8 cellular contexts compared by ENCODE assay signal in the genomic region with DNA sequence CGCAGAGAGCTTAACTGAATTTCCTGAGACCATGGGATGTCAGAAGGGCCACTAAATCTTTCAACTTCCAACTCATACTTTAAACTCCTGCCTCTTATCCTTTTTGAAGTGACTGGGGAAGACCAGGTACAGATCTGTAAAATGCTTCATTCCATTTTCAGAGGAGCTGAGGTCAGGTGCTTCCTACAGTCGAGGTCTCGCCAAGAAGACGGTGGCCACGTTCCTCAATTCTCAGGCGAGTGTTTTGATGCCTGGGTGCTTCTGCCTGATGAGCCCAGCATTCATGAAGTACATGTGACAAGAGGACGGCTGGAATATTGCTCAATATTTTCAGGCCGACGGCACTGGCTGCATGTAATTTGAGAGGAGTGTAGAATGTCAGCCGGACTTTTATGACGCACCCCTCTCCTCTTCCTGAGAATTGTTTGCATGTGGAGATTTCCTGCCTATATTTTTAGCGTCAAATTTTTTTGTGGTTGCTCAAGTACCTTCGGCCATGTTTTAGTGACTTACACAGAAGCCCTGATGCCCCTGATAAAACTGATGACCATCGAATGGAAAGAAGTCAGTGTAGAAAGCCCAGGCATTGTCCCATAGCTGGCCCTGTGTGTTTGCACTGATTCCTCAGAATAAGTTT. TPM values are rescaled to one million over a fixed set of nuclear protein-coding genes. Genes with fewer than 3 reads are reported as not detected.
A peak's percentile ranks its signal among the peaks of the same experiment; 100 is the strongest.
DNase-seq lines count a peak whose midpoint lies in the region; ATAC-seq and TF ChIP-seq lines count a peak whose summit lies in the region.

No MANE protein-coding gene starts in this region.

- H3K9ac ChIP-seq in Karpas-422 (ENCODE audit: low read length) = no peak overlapping the region

- no peaks in the 10 kb centered on the region for H3K9me3 Mint-ChIP-seq in activated CD4-positive, alpha-beta memory T cell treated with anti-CD3 and anti-CD28 coated beads, Interleukin-2, amount 10 ng/mL, durations not matched to agents 7 days and 5 days
- no peaks in the 10 kb centered on the region for H3K9me3 Mint-ChIP-seq in stimulated activated naive CD8-positive, alpha-beta T cell treated with anti-CD3 and anti-CD28 coated beads, Interleukin-15, amount 100 ng/mL, for 72 hours

- 11 to 15% (median 13%) methylated on average over 14 of the region's 14 CpGs for WGBS in heart left ventricle, 4 donors

- peak overlapping the region; percentile 86 for H3K27ac Mint-ChIP-seq in activated CD4-positive, alpha-beta memory T cell treated with anti-CD3 and anti-CD28 coated beads, Interleukin-2, amount 10 ng/mL, durations not matched to agents 7 days and 5 days
- H3K27ac Mint-ChIP-seq in stimulated activated naive CD8-positive, alpha-beta T cell treated with anti-CD3 and anti-CD28 coated beads, Interleukin-15, amount 100 ng/mL, for 72 hours = no peak overlapping the region

- H2AFZ ChIP-seq in Karpas-422 (ENCODE audit: low read length) = 0 out of 2 replicates have a peak overlapping the region, but pooled peaks have one; percentile 35

- no peak overlapping the region for H3K4me3 ChIP-seq in Karpas-422 (ENCODE audit: low read length)
- no peak overlapping the region for H3K4me3 ChIP-seq in heart left ventricle

- H3K9me3 ChIP-seq in Karpas-422 (ENCODE audit: low read length) = no peaks in the 10 kb centered on the region
- H3K9me3 ChIP-seq in heart left ventricle = no peaks in the 10 kb centered on the region

- TF ChIP-seq CTCF in heart left ventricle (IDR thresholded peaks at IDR 0.05) = no peak

- H4K20me1 ChIP-seq in Karpas-422 (ENCODE audit: insufficient read depth, low read depth, low read length) = no peaks in the 10 kb centered on the region

- peak overlapping the region; percentile 33 for H3K4me2 ChIP-seq in Karpas-422 (ENCODE audit: low read depth, low read length, poor library complexity, severe bottlenecking)

- H3K27me3 Mint-ChIP-seq in activated CD4-positive, alpha-beta memory T cell treated with anti-CD3 and anti-CD28 coated beads, Interleukin-2, amount 10 ng/mL, durations not matched to agents 7 days and 5 days = no peaks in the 10 kb centered on the region
- H3K27me3 Mint-ChIP-seq in stimulated activated naive CD8-positive, alpha-beta T cell treated with anti-CD3 and anti-CD28 coated beads, Interleukin-15, amount 100 ng/mL, for 72 hours = no peaks in the 10 kb centered on the region

- H3K27me3 ChIP-seq in Karpas-422 (ENCODE audit: low read length) (no peaks in the 10 kb centered on the region), heart left ventricle (no peaks in the 10 kb centered on the region)

- no peak overlapping the region for H3K4me3 Mint-ChIP-seq in activated CD4-positive, alpha-beta memory T cell treated with anti-CD3 and anti-CD28 coated beads, Interleukin-2, amount 10 ng/mL, durations not matched to agents 7 days and 5 days
- H3K4me3 Mint-ChIP-seq in stimulated activated naive CD8-positive, alpha-beta T cell treated with anti-CD3 and anti-CD28 coated beads, Interleukin-15, amount 100 ng/mL, for 72 hours = peak overlapping the region; percentile 34 to 55

- POLR2A ChIA-PET in activated CD4-positive, alpha-beta memory T cell treated with anti-CD3 and anti-CD28 coated beads, Interleukin-2, amount 10 ng/mL, durations not matched to agents 7 days and 5 days (lab: Charles Lee) = interaction anchor here (0.8 to 2.0 kb wide), 13 partner anchors 8 to 239 kb away, joined by 3 to 12 read pairs (median 4); partner anchors contain the start of genes ELL2 and RFESD

- H3K36me3 ChIP-seq in Karpas-422 (ENCODE audit: insufficient read depth, low read length) = no peaks in the 10 kb centered on the region
- H3K36me3 ChIP-seq in heart left ventricle = no peaks in the 10 kb centered on the region

- no peaks in the 10 kb centered on the region for H3K36me3 Mint-ChIP-seq in activated CD4-positive, alpha-beta memory T cell treated with anti-CD3 and anti-CD28 coated beads, Interleukin-2, amount 10 ng/mL, durations not matched to agents 7 days and 5 days (ENCODE audit: low read depth)

- intact Hi-C loops in heart left ventricle (cut with DNase I) = loop anchor here in 7 of 10 donors (2.0 to 10.0 kb wide), 6 partner anchors 93 to 743 kb away; partner anchors contain the start of gene ELL2 (in 1 of the 7)

- H3K4me1 Mint-ChIP-seq in activated CD4-positive, alpha-beta memory T cell treated with anti-CD3 and anti-CD28 coated beads, Interleukin-2, amount 10 ng/mL, durations not matched to agents 7 days and 5 days = peaks cover 57% of the 10 kb centered on the region
- peaks cover 70% of the 10 kb centered on the region for H3K4me1 Mint-ChIP-seq in stimulated activated naive CD8-positive, alpha-beta T cell treated with anti-CD3 and anti-CD28 coated beads, Interleukin-15, amount 100 ng/mL, for 72 hours

- H3K4me1 ChIP-seq in Karpas-422 (ENCODE audit: low read length) (peaks cover 16% of the 10 kb centered on the region), heart left ventricle (peaks cover 0 to 94% (median 44%) of the 10 kb centered on the region in 12 donors)

- peak; percentile 56 for DNase-seq in COLO668 (lab: John Stamatoyannopoulos, UW; ENCODE audit: unreplicated experiment)
- DNase-seq in Karpas-422 = no peak
- DNase-seq in activated CD4-positive, alpha-beta memory T cell treated with anti-CD3 and anti-CD28 coated beads, Interleukin-2, amount 10 ng/mL, durations not matched to agents 7 days and 5 days = no peak
- DNase-seq in heart left ventricle = peak in 4 of 5 donors; percentile 60 to 79 (median 68)
- DNase-seq in stimulated activated naive CD8-positive, alpha-beta T cell treated with anti-CD3 and anti-CD28 coated beads, Interleukin-15, amount 100 ng/mL, for 72 hours = no peak
- DNase-seq in G401 (ENCODE audit: low spot score) = no peak
- DNase-seq in D341Med (ENCODE audit: low spot score) = no peak

- CTCF ChIA-PET in activated CD4-positive, alpha-beta memory T cell treated with anti-CD3 and anti-CD28 coated beads, Interleukin-2, amount 10 ng/mL, durations not matched to agents 7 days and 5 days (lab: Charles Lee) = interaction anchor here (0.5 to 7.2 kb wide), 9 partner anchors 8 to 740 kb away, joined by 3 to 75 read pairs (median 5); no protein-coding TSS in a partner anchor

- H3K79me2 ChIP-seq in Karpas-422 (ENCODE audit: low read length) = no peaks in the 10 kb centered on the region

- ATAC-seq in heart left ventricle (peak in 3 of 4 donors; percentile 24 to 33 (median 29)), HG03378 (IDR thresholded peaks at IDR 0.05; ENCODE audit: unreplicated experiment) (no peak)
- ATAC-seq in stimulated activated naive CD8-positive, alpha-beta T cell treated with anti-CD3 and anti-CD28 coated beads, Interleukin-15, amount 100 ng/mL, for 72 hours = no peak

- no peaks in the 10 kb centered on the region for H3K9me2 ChIP-seq in Karpas-422 (replicated peaks; ENCODE audit: insufficient read depth, low read length)

- H3K27ac ChIP-seq in Karpas-422 (ENCODE audit: low read length) = no peak overlapping the region
- peak overlapping the region in 11 of 12 donors; percentile 8 to 89 (median 60) for H3K27ac ChIP-seq in heart left ventricle

- in situ Hi-C loops in G401 (cut with HindIII; ENCODE audit: low sequenced_read_pairs) = no loop called here

- TF ChIP-seq POLR2A in heart left ventricle (IDR thresholded peaks at IDR 0.05) = no peak

RNA-seq across cellular contexts. Expression of gene GLRX, which starts 38.8 kb away (rescaled TPM):
- 16.3 and 18.0 TPM in 2 replicates for total RNA-seq in Karpas-422 (2014; rRNA removed; shearing (Covaris generic); ENCODE audit: low replicate concordance)
- 10 to 100 TPM; 71.6 to 72.5 TPM for total RNA-seq in activated CD4-positive, alpha-beta memory T cell treated with anti-CD3 and anti-CD28 coated beads, Interleukin-2, amount 10 ng/mL, durations not matched to agents 7 days and 5 days
- total RNA-seq in heart left ventricle = 100 to 1,000 TPM in 6 of 9 donors, 10 to 100 TPM in 3; 69.7 to 293 (median 114) TPM
- polyA plus RNA-seq in heart left ventricle = 100 to 1,000 TPM; 126 to 143 TPM
- total RNA-seq in G401 (2014; rRNA removed; shearing (Covaris generic)) = not detected in 2 replicates

Comparison
In these comparisons a context has a peak if more than half of its experiments do, and no peak if none do; other contexts are left out.
1. DNase-seq: peak in COLO668 (single experiment) and heart left ventricle (4 of 5); none in Karpas-422 (single experiment), activated CD4-positive, alpha-beta memory T cell treated with anti-CD3 and anti-CD28 coated beads, Interleukin-2, amount 10 ng/mL, durations not matched to agents 7 days and 5 days (single experiment), stimulated activated naive CD8-positive, alpha-beta T cell treated with anti-CD3 and anti-CD28 coated beads, Interleukin-15, amount 100 ng/mL, for 72 hours (0 of 2), G401 (single experiment) and D341Med (single experiment).
2. ATAC-seq: peak in heart left ventricle (3 of 4); none in stimulated activated naive CD8-positive, alpha-beta T cell treated with anti-CD3 and anti-CD28 coated beads, Interleukin-15, amount 100 ng/mL, for 72 hours (single experiment) and HG03378 (single experiment).
3. RNA of gene GLRX, which starts 38.8 kb away (total RNA-seq): 69.7 to 293 TPM in heart left ventricle, 71.6 to 72.5 TPM in activated CD4-positive, alpha-beta memory T cell treated with anti-CD3 and anti-CD28 coated beads, Interleukin-2, amount 10 ng/mL, durations not matched to agents 7 days and 5 days and 16.3 to 18.0 TPM in Karpas-422; not detected in G401; every median in the first group is over 10 times any median in the second.